ENCODE assay signal across 24 cellular contexts in genomic region chr4:111982089-111982488, GRCh38.
"Had no signal": no experiment of that assay in that cellular context is flagged by ENCODE, and none has a peak within 500 bp of the region (broad histone marks: within the 10 kb centered on the region; RNA-seq: fewer than 3 reads in every experiment).

No MANE protein-coding gene starts in this region.

- H3K4me1 ChIP-seq: SJCRH30 had no signal

- DNase-seq: Kasumi-1, MM.1S, NCI-H1092 treated with DMSO at 0.1 percent for 48 hours, NCI-H1436, NCI-H187, NCI-H2029, NCI-H2081 treated with DMSO at 0.1 percent for 48 hours, NCI-H2171, NCI-H226, NCI-H446, NCI-H510A, NCI-H524 treated with DMSO at 0.1 percent for 48 hours, NCI-H69, NCI-H774, PC-9, Peyer's patch, SHP77 treated with DMSO at 0.1 percent for 48 hours, SJCRH30 had no signal

- H2AFZ ChIP-seq: PC-9 had no signal

- H3K9me3 ChIP-seq: Peyer's patch, SJCRH30 had no signal

- ATAC-seq: K562, Right ventricle myocardium inferior, SK-N-SH treated with all-trans-retinoic acid at 6 μM for 48 hours had no signal

- H3K4me2 ChIP-seq: KMS-11, PC-9 had no signal

- H3K4me3 ChIP-seq: K562, PC-9, Peyer's patch, SJCRH30 had no signal

- H3K27ac ChIP-seq: HL-60, KMS-11, PC-9, Peyer's patch, SJCRH30 had no signal

- H3K36me3 ChIP-seq: Peyer's patch, SJCRH30 had no signal

- FAIRE-seq: HTR-8/SVneo, K562 had no signal

- H3K27me3 ChIP-seq: Peyer's patch, SJCRH30 had no signal

- H3K9ac ChIP-seq: KMS-11 had no signal
